Comparison of ENCODE assay signal across 8 cellular contexts in the genomic region with DNA sequence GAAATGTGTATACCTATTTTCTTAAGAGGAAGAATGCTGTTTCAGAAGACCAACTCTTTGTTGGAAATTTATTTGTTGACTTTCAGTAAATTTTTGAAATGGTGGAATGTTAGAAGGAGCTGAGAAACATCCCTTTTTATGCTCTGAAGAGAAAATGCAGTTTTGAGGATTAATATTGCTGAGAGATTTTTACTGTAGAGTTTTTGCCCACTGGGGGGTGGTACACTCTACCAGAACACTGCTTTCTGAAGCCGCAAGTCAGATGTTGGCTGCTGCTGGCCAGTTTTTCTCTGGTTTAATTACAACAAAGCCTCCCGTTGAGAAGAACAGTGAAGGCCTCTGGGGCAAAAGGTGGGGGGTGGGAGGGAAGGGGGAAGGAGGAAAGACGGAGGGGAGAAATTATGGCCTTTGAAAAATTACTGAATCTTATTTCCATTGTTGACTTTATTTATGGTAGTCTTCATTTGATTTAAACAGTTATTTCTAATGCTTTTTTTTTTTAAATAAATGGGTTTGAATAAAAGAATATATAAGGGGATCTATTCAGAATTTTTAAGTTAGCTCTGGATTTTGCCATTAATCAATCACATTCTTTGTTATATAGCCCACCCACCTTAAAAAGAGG. TPM values are rescaled to one million over a fixed set of nuclear protein-coding genes. Genes with fewer than 3 reads are reported as not detected.
DNase-seq lines count a peak whose midpoint lies in the region; ATAC-seq and TF ChIP-seq lines count a peak whose summit lies in the region.

No MANE protein-coding gene starts in this region.

- intact Hi-C loops in stomach (cut with DNase I; ENCODE audit: low total_unique reads) = no loop called here

- H3K79me2 ChIP-seq in KMS-11 (ENCODE audit: insufficient read depth, low read depth) = no peaks in the 10 kb centered on the region

- ATAC-seq in HG03280 (IDR thresholded peaks at IDR 0.05; ENCODE audit: unreplicated experiment) (no peak), HG03108 (IDR thresholded peaks at IDR 0.05; ENCODE audit: unreplicated experiment) (no peak)

- H3K9me3 ChIP-seq in BE2C (no peaks in the 10 kb centered on the region), iPS-15b (ENCODE audit: control insufficient read depth, insufficient read depth, low read length) (no peaks in the 10 kb centered on the region), stomach (no peaks in the 10 kb centered on the region)

- H3K9ac ChIP-seq in KMS-11 (no peak overlapping the region), iPS-15b (ENCODE audit: low read depth, low read length) (no peak overlapping the region)

- H3K36me3 ChIP-seq in BE2C (no peaks in the 10 kb centered on the region), KMS-11 (ENCODE audit: insufficient read depth) (no peaks in the 10 kb centered on the region), iPS-15b (ENCODE audit: control insufficient read depth, insufficient read depth, low read length) (no peaks in the 10 kb centered on the region), stomach (no peaks in the 10 kb centered on the region)

- H3K27me3 ChIP-seq in BE2C (no peaks in the 10 kb centered on the region), KMS-11 (ENCODE audit: insufficient read depth, low read depth) (no peaks in the 10 kb centered on the region), iPS-15b (ENCODE audit: control insufficient read depth, insufficient read depth, low read length) (peaks cover 6% of the 10 kb centered on the region), stomach (no peaks in the 10 kb centered on the region)

- no peaks in the 10 kb centered on the region for H4K20me1 ChIP-seq in KMS-11 (ENCODE audit: insufficient read depth)

- H3K4me2 ChIP-seq in KMS-11 = no peak overlapping the region

- DNase-seq in BE2C (peak; percentile 75), SW480 (ENCODE audit: low spot score) (peak; percentile 54), stomach (peak; percentile 47), NK-92 (lab: John Stamatoyannopoulos, UW; ENCODE audit: unreplicated experiment) (no peak)

- H3K4me3 ChIP-seq in BE2C (ENCODE audit: low read depth, low read length) = peak overlapping the region; percentile 70
- no peak overlapping the region for H3K4me3 ChIP-seq in KMS-11 (IDR thresholded peaks at IDR 0.05; ENCODE audit: insufficient read depth, low read depth, low read length)
- H3K4me3 ChIP-seq in iPS-15b (ENCODE audit: low read depth, low read length) = peak overlapping the region; percentile 10
- peak overlapping the region; percentile 46 to 55 (median 51) for H3K4me3 ChIP-seq in stomach

- no peak for TF ChIP-seq POLR2A in stomach (IDR thresholded peaks at IDR 0.05)

- TF ChIP-seq CTCF in BE2C (IDR thresholded peaks at IDR 0.05; ENCODE audit: low read depth, low read length) (peak; percentile 83), KMS-11 (conservative IDR thresholded peaks at IDR 0.05; ENCODE audit: low read depth, low read length) (0 out of 2 replicates have a peak, but pooled peaks have one; percentile 13), stomach (IDR thresholded peaks at IDR 0.05) (peak in 4 of 7 experiments; percentile 30 to 46 (median 36))

- H3K4me1 ChIP-seq in BE2C (peaks cover 8% of the 10 kb centered on the region), KMS-11 (ENCODE audit: low read depth, poor library complexity, severe bottlenecking) (no peaks in the 10 kb centered on the region), iPS-15b (ENCODE audit: control insufficient read depth, insufficient read depth, low read length) (peaks cover 17% of the 10 kb centered on the region), stomach (peaks cover 0 to 26% (median 12%) of the 10 kb centered on the region in 4 donors)

- H2AFZ ChIP-seq in KMS-11 (ENCODE audit: low read depth) = no peak overlapping the region

- TF ChIP-seq EP300 in stomach (IDR thresholded peaks at IDR 0.05) = no peak

- no peak overlapping the region for H3K27ac ChIP-seq in KMS-11
- peak overlapping the region in 3 of 5 donors; percentile 5 to 80 (median 68) for H3K27ac ChIP-seq in stomach

- 3 to 21% (median 6%) methylated on average over 3 of the region's 3 CpGs for WGBS in stomach, 5 donors

RNA-seq across cellular contexts. Expression of a gene that starts 3.0 kb away (rescaled TPM):
- 6.5 TPM for polyA plus RNA-seq in BE2C (2012; ENCODE audit: insufficient read depth, insufficient read length, low read depth)
- 10 to 100 TPM in 3 of 5 donors, 1 to 10 TPM in 1, not detected in 1; 2.3 to 38.2 (median 21.3) TPM for total RNA-seq in stomach
- 1 to 10 TPM; 1.7 to 8.0 (median 2.8) TPM for polyA plus RNA-seq in stomach

Comparison
In these comparisons a context has a peak if more than half of its experiments do, and no peak if none do; other contexts are left out.
1. CTCF ChIP-seq: peak in every context shown above with its lines; median percentile 83 in BE2C; 36 in stomach; 13 in KMS-11.